In genomic region chr1:229990326-229990725, GRCh38 we compare ENCODE assay signal across 24 cellular contexts.
DNase-seq lines count a peak whose midpoint lies in the region; ATAC-seq, FAIRE-seq and TF ChIP-seq lines count a peak whose summit lies in the region.
"Had no signal": no experiment of that assay in that cellular context is flagged by ENCODE, and none has a peak within 500 bp of the region (broad histone marks: within the 10 kb centered on the region; RNA-seq: fewer than 3 reads in every experiment).

No MANE protein-coding gene starts in this region.

- H3K4me2 ChIP-seq in HepG2 (ENCODE audit: low read depth, low read length) = peak overlapping the region; percentile 41
- H3K4me2 ChIP-seq: BLaER1 had no signal

- no peak for FAIRE-seq in HepG2 (lab: Jason Lieb, UNC)
- FAIRE-seq: A204.1, GM12878, GM19239 had no signal

- H3K36me3 ChIP-seq in HepG2 (replicated peaks in 1 of 2; ENCODE audit: control insufficient read depth in 1 of 2, insufficient read depth in 2 of 2, low read length in 2 of 2) = no peaks in the 10 kb centered on the region
- H3K36me3 ChIP-seq in right lobe of liver = no peaks in the 10 kb centered on the region
- no peaks in the 10 kb centered on the region for H3K36me3 ChIP-seq in endodermal cell (ENCODE audit: control insufficient read depth, insufficient read depth, low read length)
- H3K36me3 ChIP-seq: BLaER1 had no signal

- no peak overlapping the region for H3K4me3 Mint-ChIP-seq in endodermal cell
- H3K4me3 Mint-ChIP-seq in osteocyte (ENCODE audit: unreplicated experiment) = no peak overlapping the region
- H3K4me3 Mint-ChIP-seq: B cell; CD4-positive, CD25-positive, alpha-beta regulatory T cell; CD8-positive, alpha-beta T cell; H9; HFFc6 had no signal

- H3K4me3 ChIP-seq in HepG2 (replicated peaks in 1 of 3; ENCODE audit: insufficient read depth in 1 of 3, low read depth in 2 of 3, low read length in 3 of 3) = no peak overlapping the region
- no peak overlapping the region for H3K4me3 ChIP-seq in right lobe of liver
- no peak overlapping the region for H3K4me3 ChIP-seq in endodermal cell (ENCODE audit: low read length)
- H3K4me3 ChIP-seq: BLaER1, GM12878, GM23248 had no signal

- in situ Hi-C loops in HepG2 (cut with HindIII; ENCODE audit: extremely low pct_ligation_motif_present, low pct_unique_long_range_greater_than_20kb) = no loop called here

- H3K9me3 Mint-ChIP-seq in endodermal cell (no peaks in the 10 kb centered on the region), osteocyte (ENCODE audit: unreplicated experiment) (no peaks in the 10 kb centered on the region)
- H3K9me3 Mint-ChIP-seq: CD8-positive, alpha-beta T cell; H9; HFFc6 had no signal

- POLR2A ChIA-PET in HepG2 (lab: Yijun Ruan, JAX) = no interaction called here

- TF ChIP-seq CTCF in HepG2 (CRISPR knock-in tag; IDR thresholded peaks at IDR 0.05) (no peak), right lobe of liver (IDR thresholded peaks at IDR 0.05) (no peak), endodermal cell (conservative IDR thresholded peaks at IDR 0.05) (no peak), osteocyte (IDR thresholded peaks at IDR 0.05) (no peak)

- no peak overlapping the region for H2AFZ ChIP-seq in HepG2 (ENCODE audit: low read length)
- H2AFZ ChIP-seq: GM23248 had no signal

- intact Hi-C loops in HepG2 (cut with micrococcal nuclease; ENCODE audit: unreplicated experiment) (no loop called here), right lobe of liver (cut with DNase I) (no loop called here), left colon (cut with DNase I, micrococcal nuclease) (no loop called here)

- H4K20me1 ChIP-seq in HepG2 (ENCODE audit: insufficient read depth, low read length) = no peaks in the 10 kb centered on the region
- H4K20me1 ChIP-seq: BLaER1 had no signal

- H3K9me3 ChIP-seq in HepG2 (ENCODE audit: low read length) (no peaks in the 10 kb centered on the region), right lobe of liver (no peaks in the 10 kb centered on the region), endodermal cell (ENCODE audit: control insufficient read depth, low read length) (no peaks in the 10 kb centered on the region)
- H3K9me3 ChIP-seq: BLaER1, Caco-2 had no signal

- ATAC-seq in HepG2 (peak; percentile 54), right lobe of liver (no peak), left colon (no peak)
- ATAC-seq in activated CD4-positive, CD25-positive, alpha-beta regulatory T cell treated with anti-CD3 and anti-CD28 coated beads, Interleukin-2, amount 50 U/mL, for 24 hours = no peak
- ATAC-seq: CD8-positive, alpha-beta T cell; GM12878; HCT116 had no signal

- peak; percentile 38 for DNase-seq in HepG2 (ENCODE audit: low spot score)
- no peak for DNase-seq in right lobe of liver
- peak; percentile 7 for DNase-seq in endodermal cell
- peak; percentile 30 for DNase-seq in osteocyte (ENCODE audit: extremely low spot score, unreplicated experiment)
- DNase-seq in left colon = no peak
- no peak for DNase-seq in NCI-H128 (lab: John Stamatoyannopoulos, UW; ENCODE audit: unreplicated experiment)
- DNase-seq: CD4-positive, CD25-positive, alpha-beta regulatory T cell; CD8-positive, alpha-beta T cell; DMS79; EL; GDM1; GM23248; H9; HFFc6 had no signal

- H3K9ac ChIP-seq in HepG2 (ENCODE audit: insufficient read depth, low read depth, low read length) (no peak overlapping the region), endodermal cell (ENCODE audit: extremely low read depth, low read length, poor library complexity, severe bottlenecking) (no peak overlapping the region)
- H3K9ac ChIP-seq: BLaER1, GM23248 had no signal

- H3K36me3 Mint-ChIP-seq in endodermal cell (ENCODE audit: low read depth) (no peaks in the 10 kb centered on the region), osteocyte (ENCODE audit: unreplicated experiment) (no peaks in the 10 kb centered on the region)
- H3K36me3 Mint-ChIP-seq: CD4-positive, CD25-positive, alpha-beta regulatory T cell; CD8-positive, alpha-beta T cell had no signal

- peaks cover 10% of the 10 kb centered on the region for H3K4me1 Mint-ChIP-seq in endodermal cell
- peaks cover 5% of the 10 kb centered on the region for H3K4me1 Mint-ChIP-seq in osteocyte (ENCODE audit: unreplicated experiment)
- H3K4me1 Mint-ChIP-seq: CD4-positive, CD25-positive, alpha-beta regulatory T cell; H9 had no signal

- CTCF ChIA-PET in HepG2 (lab: Yijun Ruan, JAX; ENCODE audit: low intra/inter-chr PET ratio, low total read pairs) = no interaction called here

- TF ChIP-seq POLR2A in HepG2 (IDR thresholded peaks at IDR 0.05; ENCODE audit: insufficient read depth in 1 of 2, low read depth in 2 of 2, low read length in 2 of 2) (no peak), right lobe of liver (IDR thresholded peaks at IDR 0.05) (no peak)

- H3K27ac ChIP-seq in HepG2 (ENCODE audit: extremely low read length, insufficient read depth, low read length) (no peak overlapping the region), right lobe of liver (no peak overlapping the region), endodermal cell (ENCODE audit: low read depth, low read length) (no peak overlapping the region)
- H3K27ac ChIP-seq: 22Rv1, BLaER1, C4-2B, GM23248 had no signal

- H3K27me3 Mint-ChIP-seq in endodermal cell (ENCODE audit: insufficient read depth) (no peaks in the 10 kb centered on the region), osteocyte (ENCODE audit: unreplicated experiment) (peaks cover 47% of the 10 kb centered on the region)
- H3K27me3 Mint-ChIP-seq: CD4-positive, CD25-positive, alpha-beta regulatory T cell had no signal

- no TSS peak for BruUV-seq in HepG2 (replicated peaks; lab: Mats Ljungman, UMichigan)

- 23% methylated on average over 8 of the region's 8 CpGs for WGBS in HepG2 (ENCODE audit: low lambda C conversion rate)
- WGBS in right lobe of liver (ENCODE audit: insufficient coverage, low coverage, low lambda C conversion rate, missing lambda C conversion rate) = 69% methylated on average over 8 of the region's 8 CpGs
- 94 to 98% methylated on average over 6 to 8 of the region's 8 CpGs for WGBS in endodermal cell (ENCODE audit: insufficient coverage in 1 of 2, insufficient read length in 1 of 2), 2 experiments

- no peak for TF ChIP-seq EP300 in HepG2 (IDR thresholded peaks at IDR 0.05; ENCODE audit: low read depth in 2 of 2, low read length in 2 of 2)
- no peak for TF ChIP-seq EP300 in HepG2 (CRISPR knock-in tag; IDR thresholded peaks at IDR 0.05; ENCODE audit: borderline replicate concordance)

- H3K27ac Mint-ChIP-seq in endodermal cell (no peak overlapping the region), osteocyte (ENCODE audit: unreplicated experiment) (no peak overlapping the region)
- H3K27ac Mint-ChIP-seq: B cell; CD4-positive, CD25-positive, alpha-beta regulatory T cell; CD8-positive, alpha-beta T cell; H9; HFFc6 had no signal

- no peaks in the 10 kb centered on the region for H3K79me2 ChIP-seq in HepG2 (ENCODE audit: insufficient read depth, low read length)

- TF ChIP-seq RAD21 in HepG2 (CRISPR knock-in tag; IDR thresholded peaks at IDR 0.05) = no peak

- H3K27me3 ChIP-seq in HepG2 (ENCODE audit: control insufficient read depth in 1 of 2, insufficient read depth in 2 of 2, low read length in 2 of 2) = no peaks in the 10 kb centered on the region
- no peaks in the 10 kb centered on the region for H3K27me3 ChIP-seq in right lobe of liver
- H3K27me3 ChIP-seq in endodermal cell (ENCODE audit: control insufficient read depth, insufficient read depth, low read length, poor library complexity, severe bottlenecking) = no peaks in the 10 kb centered on the region

- H3K4me1 ChIP-seq in HepG2 (ENCODE audit: insufficient read depth, low read length) (peaks cover 30% of the 10 kb centered on the region), right lobe of liver (no peaks in the 10 kb centered on the region), endodermal cell (ENCODE audit: control insufficient read depth, insufficient read depth, low read length) (no peaks in the 10 kb centered on the region)

TF ChIP-seq in HepG2, 621 proteins besides CTCF, POLR2A, EP300 and RAD21 (continues in another document):
- TF ChIP-seq SRSF4 (IDR thresholded peaks at IDR 0.05; ENCODE audit: low read depth, low read length, poor library complexity, severe bottlenecking) (no peak), NCOR1 (IDR thresholded peaks at IDR 0.05; ENCODE audit: borderline replicate concordance, low read length) (no peak), ZNF292 (CRISPR knock-in tag; IDR thresholded peaks at IDR 0.05; ENCODE audit: borderline replicate concordance, low read depth) (no peak), POGZ (CRISPR knock-in tag; IDR thresholded peaks at IDR 0.05) (peak; percentile 21; the same call in 1 of the 2 replicates), ETV5 (CRISPR knock-in tag; IDR thresholded peaks at IDR 0.05; ENCODE audit: borderline replicate concordance) (no peak), RAD51 (IDR thresholded peaks at IDR 0.05; ENCODE audit: borderline replicate concordance) (no peak), ETS1 (CRISPR knock-in tag; IDR thresholded peaks at IDR 0.05) (no peak), ZNF570 (CRISPR knock-in tag; IDR thresholded peaks at IDR 0.05; ENCODE audit: borderline replicate concordance) (no peak), LCORL (IDR thresholded peaks at IDR 0.05) (no peak), LCORL (CRISPR knock-in tag; IDR thresholded peaks at IDR 0.05) (no peak)

Comparison
In these comparisons a context has a peak if more than half of its experiments do, and no peak if none do; other contexts are left out.
1. DNase-seq: peak in HepG2 (single experiment), endodermal cell (single experiment) and osteocyte (single experiment); none in right lobe of liver (0 of 3), left colon (0 of 2) and NCI-H128 (single experiment).